ENCODE assay signal across 9 cellular contexts in the genomic region with DNA sequence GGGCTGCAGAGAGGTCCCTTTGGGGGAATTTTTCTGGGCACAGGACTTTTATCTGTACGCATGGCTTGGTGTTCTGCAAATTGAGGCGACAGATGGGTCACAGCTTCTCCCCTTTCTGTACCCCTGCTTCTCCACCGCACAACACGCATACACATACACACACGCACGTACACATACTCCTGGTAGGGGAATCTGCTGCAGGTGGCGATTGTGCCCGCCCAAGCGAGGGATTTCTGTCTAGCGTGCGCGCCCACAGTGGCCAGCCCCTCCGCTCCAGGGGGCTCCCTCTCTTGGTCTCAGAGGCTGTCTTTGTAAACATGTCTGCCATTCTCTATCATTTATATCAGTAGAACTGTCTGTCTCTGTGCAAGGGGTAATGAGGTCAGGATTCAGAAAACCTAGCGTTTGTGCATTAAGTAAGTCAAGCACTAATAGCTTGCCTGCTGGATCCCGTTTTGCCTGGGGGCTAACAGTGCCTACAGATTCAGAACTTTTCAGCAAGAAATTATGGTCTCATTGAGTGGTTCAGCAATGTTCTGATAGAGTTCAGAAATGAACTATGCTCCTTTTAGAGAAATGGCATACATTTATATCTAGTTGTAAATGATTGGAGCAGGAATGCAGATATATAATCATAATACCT. TPM values are rescaled to one million over a fixed set of nuclear protein-coding genes. Genes with fewer than 3 reads are reported as not detected.
DNase-seq lines count a peak whose midpoint lies in the region; ATAC-seq and TF ChIP-seq lines count a peak whose summit lies in the region.
"Had no signal": no experiment of that assay in that cellular context is flagged by ENCODE, and none has a peak within 500 bp of the region (broad histone marks: within the 10 kb centered on the region; RNA-seq: fewer than 3 reads in every experiment).

No MANE protein-coding gene starts in this region.

- H3K27me3 Mint-ChIP-seq in CD8-positive, alpha-beta memory T cell = peaks cover 9 to 21% of the 10 kb centered on the region in 2 donors

- no peaks in the 10 kb centered on the region for H3K36me3 ChIP-seq in CD8-positive, alpha-beta memory T cell (ENCODE audit: insufficient read depth, low read length)

- no peaks in the 10 kb centered on the region for H3K4me1 Mint-ChIP-seq in CD8-positive, alpha-beta memory T cell

- no peak overlapping the region for H3K4me3 ChIP-seq in CD8-positive, alpha-beta memory T cell (ENCODE audit: low read length)

- peaks cover 0 to 13% (median 5%) of the 10 kb centered on the region in 5 donors for H3K9me3 Mint-ChIP-seq in CD8-positive, alpha-beta memory T cell

- no peak for TF ChIP-seq CTCF in foreskin keratinocyte (conservative IDR thresholded peaks at IDR 0.05)

- H3K4me3 Mint-ChIP-seq in CD8-positive, alpha-beta memory T cell = no peak overlapping the region

- ATAC-seq in foreskin keratinocyte = peak; percentile 32
- no peak for ATAC-seq in GM21528 (IDR thresholded peaks at IDR 0.05; ENCODE audit: low FRiP score, unreplicated experiment)

- no peaks in the 10 kb centered on the region for H3K36me3 Mint-ChIP-seq in CD8-positive, alpha-beta memory T cell

- no peaks in the 10 kb centered on the region for H3K4me1 ChIP-seq in foreskin keratinocyte
- H3K4me1 ChIP-seq in CD8-positive, alpha-beta memory T cell (ENCODE audit: insufficient read depth, low read length) = no peaks in the 10 kb centered on the region

- DNase-seq in D341Med (ENCODE audit: low spot score) (peak; percentile 38), NCI-H748 (lab: John Stamatoyannopoulos, UW; ENCODE audit: unreplicated experiment) (peak; percentile 60), foreskin keratinocyte (peak in 1 of 2 donors; percentile 12), nucleus accumbens (lab: John Stamatoyannopoulos, UW) (peak in 40 of 56 donors; percentile 4 to 80 (median 55)), GM19238 (ENCODE audit: insufficient read length, low spot score) (no peak)
- DNase-seq in CD8-positive, alpha-beta memory T cell = no peak
- no peak for DNase-seq in activated CD8-positive, alpha-beta memory T cell treated with anti-CD3 and anti-CD28 coated beads for 24 hours

- POLR2A ChIA-PET in CD8-positive, alpha-beta memory T cell (lab: Charles Lee) = no interaction called here

- H3K27ac Mint-ChIP-seq in CD8-positive, alpha-beta memory T cell = no peak overlapping the region

- CTCF ChIA-PET in CD8-positive, alpha-beta memory T cell (lab: Charles Lee) = no interaction called here

- peaks cover 67% of the 10 kb centered on the region for H3K27me3 ChIP-seq in foreskin keratinocyte
- no peaks in the 10 kb centered on the region for H3K27me3 ChIP-seq in CD8-positive, alpha-beta memory T cell (ENCODE audit: insufficient read depth, low read length, poor library complexity, severe bottlenecking)

- H3K27ac ChIP-seq in foreskin keratinocyte = no peak overlapping the region
- H3K27ac ChIP-seq in CD8-positive, alpha-beta memory T cell (ENCODE audit: low read depth, low read length) = no peak overlapping the region

- no peaks in the 10 kb centered on the region for H3K9me3 ChIP-seq in CD8-positive, alpha-beta memory T cell (ENCODE audit: low read length)

RNA-seq across cellular contexts. Expression of a gene that starts 2.2 kb away (rescaled TPM):
- not detected in 2 replicates for total RNA-seq in foreskin keratinocyte
- polyA plus RNA-seq in foreskin keratinocyte = not detected in 2 replicates
- not detected for total RNA-seq in CD8-positive, alpha-beta memory T cell
- polyA plus RNA-seq in CD8-positive, alpha-beta memory T cell = not detected
- polyA plus RNA-seq: adipose tissue had no signal

Comparison
In these comparisons a context has a peak if more than half of its experiments do, and no peak if none do; other contexts are left out.
1. DNase-seq: peak in D341Med (single experiment), NCI-H748 (single experiment) and nucleus accumbens (40 of 56); none in CD8-positive, alpha-beta memory T cell (0 of 5), GM19238 (single experiment) and activated CD8-positive, alpha-beta memory T cell treated with anti-CD3 and anti-CD28 coated beads for 24 hours (single experiment).